18 cellular contexts compared by ENCODE assay signal in genomic region chr3:3893590-3893989, GRCh38.
DNase-seq lines count a peak whose midpoint lies in the region; ATAC-seq and TF ChIP-seq lines count a peak whose summit lies in the region.
"Had no signal": no experiment of that assay in that cellular context is flagged by ENCODE, and none has a peak within 500 bp of the region (broad histone marks: within the 10 kb centered on the region; RNA-seq: fewer than 3 reads in every experiment).

No MANE protein-coding gene starts in this region.

- H3K79me2 ChIP-seq in neural cell (replicated peaks; ENCODE audit: insufficient read depth, low read length): no peaks in the 10 kb centered on the region

- H3K4me3 Mint-ChIP-seq in stimulated activated naive B cell treated with anti-CD40 and anti-IgM and Interleukin-4, amounts not matched to agents 10 μg/mL and 1 μg/mL and 100 μg/mL, for 72 hours: peak overlapping the region in 1 of 2 donors; percentile 6
- no peak overlapping the region for H3K4me3 Mint-ChIP-seq in progenitor cell of endocrine pancreas (ENCODE audit: low read depth)
- H3K4me3 Mint-ChIP-seq: CD4-positive, alpha-beta T cell; CD8-positive, alpha-beta T cell had no signal

- H3K4me1 Mint-ChIP-seq in stimulated activated naive B cell treated with anti-CD40 and anti-IgM and Interleukin-4, amounts not matched to agents 10 μg/mL and 1 μg/mL and 100 μg/mL, for 72 hours: peaks cover 4 to 8% of the 10 kb centered on the region in 2 donors
- no peaks in the 10 kb centered on the region for H3K4me1 Mint-ChIP-seq in progenitor cell of endocrine pancreas (ENCODE audit: low read depth)

- TF ChIP-seq EP300 in neural cell (conservative IDR thresholded peaks at IDR 0.05; ENCODE audit: poor library complexity, severe bottlenecking): peak; percentile 41

- H3K9me3 ChIP-seq in neural cell (ENCODE audit: low read length): no peaks in the 10 kb centered on the region
- H3K9me3 ChIP-seq: Caco-2 had no signal

- no peak overlapping the region for H3K9ac ChIP-seq in neural cell (ENCODE audit: low read length)
- H3K9ac ChIP-seq: BLaER1 treated with 17β-estradiol and CSF1 and Interleukin-3, amounts not matched to agents 10 nM and 100 nM had no signal

- H3K36me3 Mint-ChIP-seq in stimulated activated naive B cell treated with anti-CD40 and anti-IgM and Interleukin-4, amounts not matched to agents 10 μg/mL and 1 μg/mL and 100 μg/mL, for 72 hours: peaks cover 0 to 11% of the 10 kb centered on the region in 2 donors
- H3K36me3 Mint-ChIP-seq in progenitor cell of endocrine pancreas (ENCODE audit: insufficient read depth): peaks cover 19% of the 10 kb centered on the region

- no peaks in the 10 kb centered on the region for H3K9me2 ChIP-seq in neural cell (ENCODE audit: insufficient read depth, low read length)

- no peak overlapping the region for H3K4me2 ChIP-seq in neural cell (ENCODE audit: low read length)
- H3K4me2 ChIP-seq: BLaER1 treated with 17β-estradiol and CSF1 and Interleukin-3, amounts not matched to agents 10 nM and 100 nM had no signal

- peak; percentile 4 for DNase-seq in NAMALWA (ENCODE audit: low spot score)
- peak; percentile 79 for DNase-seq in putamen (ENCODE audit: low spot score)
- no peak for DNase-seq in stimulated activated naive B cell treated with anti-CD40 and anti-IgM and Interleukin-4, amounts not matched to agents 10 μg/mL and 1 μg/mL and 100 μg/mL, for 72 hours
- no peak for DNase-seq in stimulated activated naive CD4-positive, alpha-beta T cell treated with Interleukin-2 at 50 U/mL for 16 hours (lab: John Stamatoyannopoulos, UW)
- DNase-seq in kidney tubule cell (ENCODE audit: low spot score): no peak
- no peak for DNase-seq in progenitor cell of endocrine pancreas (ENCODE audit: low spot score, unreplicated experiment)
- DNase-seq: 8988T; ACHN; Caco-2; Calu3; CD4-positive, alpha-beta T cell; CD8-positive, alpha-beta T cell; DMS79 treated with DMSO at 0.1 percent for 48 hours; GF-D8 had no signal

- H3K36me3 ChIP-seq in neural cell (ENCODE audit: insufficient read depth, low read length): no peaks in the 10 kb centered on the region
- H3K36me3 ChIP-seq: BLaER1 treated with 17β-estradiol and CSF1 and Interleukin-3, amounts not matched to agents 10 nM and 100 nM had no signal

- H4K20me1 ChIP-seq in neural cell (ENCODE audit: insufficient read depth): no peaks in the 10 kb centered on the region
- H4K20me1 ChIP-seq: BLaER1 treated with 17β-estradiol and CSF1 and Interleukin-3, amounts not matched to agents 10 nM and 100 nM had no signal

- H3K27me3 Mint-ChIP-seq in stimulated activated naive B cell treated with anti-CD40 and anti-IgM and Interleukin-4, amounts not matched to agents 10 μg/mL and 1 μg/mL and 100 μg/mL, for 72 hours: no peaks in the 10 kb centered on the region
- H3K27me3 Mint-ChIP-seq in progenitor cell of endocrine pancreas: no peaks in the 10 kb centered on the region
- H3K27me3 Mint-ChIP-seq: CD4-positive, alpha-beta T cell had no signal

- H3K4me3 ChIP-seq in neural cell (ENCODE audit: low read length): no peak overlapping the region
- H3K4me3 ChIP-seq: BLaER1 treated with 17β-estradiol and CSF1 and Interleukin-3, amounts not matched to agents 10 nM and 100 nM had no signal

- no peaks in the 10 kb centered on the region for H3K27me3 ChIP-seq in neural cell (ENCODE audit: insufficient read depth, low read depth, low read length)
- H3K27me3 ChIP-seq: BLaER1 treated with 17β-estradiol and CSF1 and Interleukin-3, amounts not matched to agents 10 nM and 100 nM had no signal

- H3K27ac ChIP-seq in neural cell (ENCODE audit: low read length): no peak overlapping the region
- H3K27ac ChIP-seq: BLaER1 treated with 17β-estradiol and CSF1 and Interleukin-3, amounts not matched to agents 10 nM and 100 nM; C4-2B had no signal

- peak overlapping the region; percentile 4 for H3K27ac Mint-ChIP-seq in stimulated activated naive B cell treated with anti-CD40 and anti-IgM and Interleukin-4, amounts not matched to agents 10 μg/mL and 1 μg/mL and 100 μg/mL, for 72 hours
- no peak overlapping the region for H3K27ac Mint-ChIP-seq in progenitor cell of endocrine pancreas
- H3K27ac Mint-ChIP-seq: CD4-positive, alpha-beta T cell; CD8-positive, alpha-beta T cell had no signal

- TF ChIP-seq CTCF in neural cell (IDR thresholded peaks at IDR 0.05; ENCODE audit: poor library complexity, severe bottlenecking): no peak
- TF ChIP-seq CTCF in progenitor cell of endocrine pancreas (IDR thresholded peaks at IDR 0.05; ENCODE audit: unreplicated experiment): no peak

- H3F3A ChIP-seq in neural cell (ENCODE audit: insufficient read depth, low read length, poor library complexity, severe bottlenecking): no peaks in the 10 kb centered on the region

- TF ChIP-seq RAD21 in neural cell (conservative IDR thresholded peaks at IDR 0.05): no peak

- ATAC-seq in stimulated activated naive B cell treated with anti-CD40 and anti-IgM and Interleukin-4, amounts not matched to agents 10 μg/mL and 1 μg/mL and 100 μg/mL, for 72 hours (replicated peaks): peak; percentile 74 to 79
- ATAC-seq in GM19397 (IDR thresholded peaks at IDR 0.05; ENCODE audit: unreplicated experiment): no peak
- ATAC-seq: CD8-positive, alpha-beta T cell had no signal

- H3K9me3 Mint-ChIP-seq in stimulated activated naive B cell treated with anti-CD40 and anti-IgM and Interleukin-4, amounts not matched to agents 10 μg/mL and 1 μg/mL and 100 μg/mL, for 72 hours: peaks cover 12 to 13% of the 10 kb centered on the region in 2 donors
- H3K9me3 Mint-ChIP-seq in progenitor cell of endocrine pancreas (ENCODE audit: low read depth): peaks cover 16% of the 10 kb centered on the region

- no peak overlapping the region for H2AFZ ChIP-seq in neural cell (ENCODE audit: low read depth, low read length)

TF ChIP-seq in neural cell, 6 proteins besides CTCF, POLR2A, EP300 and RAD21:
- TF ChIP-seq POLR2AphosphoS5 (IDR thresholded peaks at IDR 0.05) (no peak), SMC3 (conservative IDR thresholded peaks at IDR 0.05; ENCODE audit: poor library complexity) (no peak), REST (IDR thresholded peaks at IDR 0.05; ENCODE audit: borderline replicate concordance) (no peak), EZH2 (IDR thresholded peaks at IDR 0.05; ENCODE audit: borderline replicate concordance, insufficient read depth, low read length, poor library complexity, severe bottlenecking) (no peak), MXI1 (conservative IDR thresholded peaks at IDR 0.05; ENCODE audit: poor library complexity, severe bottlenecking) (no peak), TAF1 (IDR thresholded peaks at IDR 0.05; ENCODE audit: low read depth) (no peak)

Comparison
In these comparisons a context has a peak if more than half of its experiments do, and no peak if none do; other contexts are left out.
1. DNase-seq: peak in NAMALWA (single experiment) and putamen (single experiment); none in stimulated activated naive B cell treated with anti-CD40 and anti-IgM and Interleukin-4, amounts not matched to agents 10 μg/mL and 1 μg/mL and 100 μg/mL, for 72 hours (single experiment), stimulated activated naive CD4-positive, alpha-beta T cell treated with Interleukin-2 at 50 U/mL for 16 hours (single experiment), kidney tubule cell (single experiment) and progenitor cell of endocrine pancreas (single experiment).